In the genomic region with DNA sequence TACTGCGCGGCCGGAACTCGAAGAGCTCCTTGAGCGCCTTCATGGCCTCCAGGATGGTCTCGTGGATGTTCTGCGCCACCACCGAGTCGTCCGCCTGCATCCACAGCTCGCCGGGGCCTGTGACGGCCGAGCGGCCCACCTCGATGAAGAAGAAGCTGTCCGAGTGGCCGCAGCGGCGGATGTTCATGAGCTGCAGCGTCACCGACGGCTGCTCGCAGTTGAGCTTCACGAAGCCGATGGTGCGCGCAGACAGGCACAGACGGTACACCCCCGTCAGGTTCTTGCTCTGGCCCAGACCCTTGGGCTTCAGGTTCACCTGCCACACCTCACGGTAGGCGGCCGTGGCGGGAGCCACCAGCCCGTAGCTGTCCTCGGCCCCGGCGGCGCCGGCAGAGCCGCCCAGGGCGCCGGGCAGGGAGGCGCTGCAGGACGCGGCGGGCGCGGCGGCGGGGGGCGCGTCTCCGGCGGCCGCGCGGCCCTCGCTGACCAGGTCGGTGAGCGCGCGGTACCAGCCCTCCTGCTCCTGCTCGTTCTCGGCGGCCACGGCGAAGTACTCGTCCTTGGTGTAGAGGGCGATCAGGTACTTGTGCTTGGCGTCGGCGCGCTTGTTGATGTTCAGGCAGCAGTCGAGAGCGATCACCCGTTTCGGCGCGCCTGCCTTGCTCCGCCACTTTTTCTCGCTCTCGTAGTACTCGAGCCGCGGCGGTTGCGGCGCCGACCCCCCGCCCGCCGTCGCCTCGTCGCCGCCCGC, we compare ENCODE assay signal across 7 cellular contexts. TPM values are rescaled to one million over a fixed set of nuclear protein-coding genes. Genes with fewer than 3 reads are reported as not detected.
DNase-seq lines count a peak whose midpoint lies in the region; ATAC-seq and TF ChIP-seq lines count a peak whose summit lies in the region.

No MANE protein-coding gene starts in this region.

- no peak for TF ChIP-seq POLR2A in uterus (IDR thresholded peaks at IDR 0.05)

- H3K4me1 Mint-ChIP-seq in activated CD8-positive, alpha-beta T cell treated with anti-CD3 and anti-CD28 coated beads for 36 hours (ENCODE audit: low read depth) = peaks cover 18% of the 10 kb centered on the region
- H3K4me1 Mint-ChIP-seq in naive thymus-derived CD8-positive, alpha-beta T cell = peaks cover 13 to 34% (median 26%) of the 10 kb centered on the region in 4 donors

- no peaks in the 10 kb centered on the region for H3K36me3 ChIP-seq in uterus

- H3K36me3 Mint-ChIP-seq in activated CD8-positive, alpha-beta T cell treated with anti-CD3 and anti-CD28 coated beads for 36 hours (ENCODE audit: low read depth) = peaks cover 3% of the 10 kb centered on the region
- H3K36me3 Mint-ChIP-seq in naive thymus-derived CD8-positive, alpha-beta T cell = peaks cover 0 to 13% (median 6%) of the 10 kb centered on the region in 3 donors

- H3K27ac Mint-ChIP-seq in activated CD8-positive, alpha-beta T cell treated with anti-CD3 and anti-CD28 coated beads for 36 hours = peak overlapping the region; percentile 25
- peak overlapping the region; percentile 37 to 91 (median 70) for H3K27ac Mint-ChIP-seq in naive thymus-derived CD8-positive, alpha-beta T cell

- H3K9me3 Mint-ChIP-seq in activated CD8-positive, alpha-beta T cell treated with anti-CD3 and anti-CD28 coated beads for 36 hours = no peaks in the 10 kb centered on the region
- no peaks in the 10 kb centered on the region for H3K9me3 Mint-ChIP-seq in naive thymus-derived CD8-positive, alpha-beta T cell

- H3K27me3 Mint-ChIP-seq in activated CD8-positive, alpha-beta T cell treated with anti-CD3 and anti-CD28 coated beads for 36 hours = peaks cover 9% of the 10 kb centered on the region
- H3K27me3 Mint-ChIP-seq in naive thymus-derived CD8-positive, alpha-beta T cell = no peaks in the 10 kb centered on the region

- peak overlapping the region; percentile 64 for H3K4me3 Mint-ChIP-seq in activated CD8-positive, alpha-beta T cell treated with anti-CD3 and anti-CD28 coated beads for 36 hours
- H3K4me3 Mint-ChIP-seq in naive thymus-derived CD8-positive, alpha-beta T cell = peak overlapping the region; percentile 69 to 85 (median 78)

- H3K27ac ChIP-seq in uterus = peak overlapping the region; percentile 93 to 98

- peaks cover 0 to 16% of the 10 kb centered on the region in 2 donors for H3K4me1 ChIP-seq in uterus

- no peaks in the 10 kb centered on the region for H3K9me3 ChIP-seq in uterus

- ATAC-seq in GM18907 (IDR thresholded peaks at IDR 0.05; ENCODE audit: unreplicated experiment) (peak; percentile 0), GM18867 (IDR thresholded peaks at IDR 0.05; ENCODE audit: unreplicated experiment) (no peak)
- ATAC-seq in activated CD8-positive, alpha-beta T cell treated with anti-CD3 and anti-CD28 coated beads for 36 hours = no peak
- ATAC-seq in naive thymus-derived CD8-positive, alpha-beta T cell = peak in 1 of 2 donors; percentile 6

- DNase-seq in NCI-H1694 treated with DMSO at 0.1 percent for 48 hours (lab: John Stamatoyannopoulos, UW) (peak; percentile 36), epithelial cell of proximal tubule (ENCODE audit: low read depth) (no peak), uterus (peak; percentile 43 to 46)
- peak; percentile 60 for DNase-seq in activated CD8-positive, alpha-beta T cell treated with anti-CD3 and anti-CD28 coated beads for 36 hours
- DNase-seq in naive thymus-derived CD8-positive, alpha-beta T cell = peak; percentile 8 to 73 (median 44)

- TF ChIP-seq CTCF in activated CD8-positive, alpha-beta T cell treated with anti-CD3 and anti-CD28 coated beads for 36 hours (IDR thresholded peaks at IDR 0.05) = no peak
- TF ChIP-seq CTCF in epithelial cell of proximal tubule (conservative IDR thresholded peaks at IDR 0.05; ENCODE audit: low read depth, low read length) = no peak
- TF ChIP-seq CTCF in uterus (IDR thresholded peaks at IDR 0.05) = no peak

- intact Hi-C loops in activated CD8-positive, alpha-beta T cell treated with anti-CD3 and anti-CD28 coated beads for 36 hours (cut with micrococcal nuclease) = no loop called here
- intact Hi-C loops in uterus (cut with DNase I; ENCODE audit: low total_unique reads) = loop anchor here (10.0 kb wide), 1 partner anchor 329 kb away; no protein-coding TSS in a partner anchor

- H3K27me3 ChIP-seq in uterus = peaks cover 0 to 5% of the 10 kb centered on the region in 2 donors

- H3K4me3 ChIP-seq in epithelial cell of proximal tubule (ENCODE audit: low read depth, low read length) (peak overlapping the region; percentile 75), uterus (peak overlapping the region; percentile 37 to 64)

- CTCF ChIA-PET in activated CD8-positive, alpha-beta T cell treated with anti-CD3 and anti-CD28 coated beads for 36 hours (lab: Charles Lee) = interaction anchor here (0.8 to 1.3 kb wide), 9 partner anchors 21 to 870 kb away, joined by 3 to 8 read pairs (median 4); no protein-coding TSS in a partner anchor

- POLR2A ChIA-PET in activated CD8-positive, alpha-beta T cell treated with anti-CD3 and anti-CD28 coated beads for 36 hours (lab: Charles Lee) = interaction anchor here (0.6 kb wide), 1 partner anchor 27 kb away, joined by 5 read pairs; no protein-coding TSS in a partner anchor
- POLR2A ChIA-PET in naive thymus-derived CD8-positive, alpha-beta T cell (lab: Charles Lee) = no interaction called here

RNA-seq across cellular contexts. Expression of a gene that starts 1.1 kb away (rescaled TPM):
- 1 to 10 TPM; 2.8 TPM for total RNA-seq in activated CD8-positive, alpha-beta T cell treated with anti-CD3 and anti-CD28 coated beads for 36 hours
- total RNA-seq in epithelial cell of proximal tubule (14.0 and 14.5 TPM in 2 replicates), uterus (10 to 100 TPM in 2 of 4 donors, 1 to 10 TPM in 2; 6.5 to 20.3 (median 11.7) TPM)
- 10 to 100 TPM; 20.7 to 21.5 TPM for total RNA-seq in naive thymus-derived CD8-positive, alpha-beta T cell
- 1 to 10 TPM; 2.1 to 2.9 (median 2.7) TPM for polyA plus RNA-seq in naive thymus-derived CD8-positive, alpha-beta T cell
